22 cellular contexts compared by ENCODE assay signal in genomic region chr9:131161585-131161984, GRCh38. TPM values are rescaled to one million over a fixed set of nuclear protein-coding genes. Genes with fewer than 3 reads are reported as not detected.
DNase-seq lines count a peak whose midpoint lies in the region; ATAC-seq, FAIRE-seq and TF ChIP-seq lines count a peak whose summit lies in the region.
"Had no signal": no experiment of that assay in that cellular context is flagged by ENCODE, and none has a peak within 500 bp of the region (broad histone marks: within the 10 kb centered on the region; RNA-seq: fewer than 3 reads in every experiment).

No MANE protein-coding gene starts in this region.

- POLR2A ChIA-PET in HepG2 (lab: Yijun Ruan, JAX): no interaction called here

- H3K27me3 ChIP-seq in HepG2 (ENCODE audit: control insufficient read depth in 1 of 2, insufficient read depth in 2 of 2, low read length in 2 of 2) (no peaks in the 10 kb centered on the region), right lobe of liver (no peaks in the 10 kb centered on the region), endodermal cell (ENCODE audit: control insufficient read depth, insufficient read depth, low read length, poor library complexity, severe bottlenecking) (no peaks in the 10 kb centered on the region)
- H3K27me3 ChIP-seq: BE2C; BLaER1 treated with 17β-estradiol and CSF1 and Interleukin-3, amounts not matched to agents 10 nM and 100 nM had no signal

- peaks cover 61% of the 10 kb centered on the region for H3K36me3 Mint-ChIP-seq in endodermal cell (ENCODE audit: low read depth)

- DNase-seq in HepG2 (ENCODE audit: low spot score): no peak
- DNase-seq in right lobe of liver: no peak
- no peak for DNase-seq in endodermal cell
- DNase-seq in kidney tubule cell (ENCODE audit: low spot score): peak; percentile 9
- no peak for DNase-seq in activated CD8-positive, alpha-beta memory T cell treated with anti-CD3 and anti-CD28 coated beads, Interleukin-2, amount 50 U/mL, for 48 hours
- DNase-seq: 8988T; ACHN; AML-193; BE2C; CD4-positive, alpha-beta T cell; CD8-positive, alpha-beta memory T cell; DMS 273 treated with DMSO at 0.1 percent for 48 hours; DND-41; GOT3 had no signal

- TF ChIP-seq POLR2A in HepG2 (IDR thresholded peaks at IDR 0.05; ENCODE audit: insufficient read depth in 1 of 2, low read depth in 2 of 2, low read length in 2 of 2) (no peak), right lobe of liver (IDR thresholded peaks at IDR 0.05) (no peak)

- no peak for TF ChIP-seq EP300 in HepG2 (IDR thresholded peaks at IDR 0.05; ENCODE audit: low read depth in 2 of 2, low read length in 2 of 2)
- no peak for TF ChIP-seq EP300 in HepG2 (CRISPR knock-in tag; IDR thresholded peaks at IDR 0.05; ENCODE audit: borderline replicate concordance)

- H3K4me3 Mint-ChIP-seq in endodermal cell: no peak overlapping the region
- H3K4me3 Mint-ChIP-seq: CD14-positive monocyte; CD4-positive, alpha-beta T cell; CD8-positive, alpha-beta memory T cell had no signal

- peaks cover 15 to 81% of the 10 kb centered on the region in 2 experiments; a peak in 4 of 5 replicates for H3K36me3 ChIP-seq in HepG2 (replicated peaks in 1 of 2; ENCODE audit: control insufficient read depth in 1 of 2, insufficient read depth in 2 of 2, low read length in 2 of 2)
- peaks cover 5 to 64% (median 21%) of the 10 kb centered on the region in 4 donors for H3K36me3 ChIP-seq in right lobe of liver
- H3K36me3 ChIP-seq in endodermal cell (ENCODE audit: control insufficient read depth, insufficient read depth, low read length): peaks cover 66% of the 10 kb centered on the region

- BruUV-seq in HepG2 (replicated peaks; lab: Mats Ljungman, UMichigan): no TSS peak

- TF ChIP-seq CTCF in HepG2 (CRISPR knock-in tag; IDR thresholded peaks at IDR 0.05) (no peak), right lobe of liver (IDR thresholded peaks at IDR 0.05) (no peak), endodermal cell (conservative IDR thresholded peaks at IDR 0.05) (no peak)

- no peak for TF ChIP-seq RAD21 in HepG2 (CRISPR knock-in tag; IDR thresholded peaks at IDR 0.05)

- no peak overlapping the region for H3K4me2 ChIP-seq in HepG2 (ENCODE audit: low read depth, low read length)
- H3K4me2 ChIP-seq: A549; BLaER1 treated with 17β-estradiol and CSF1 and Interleukin-3, amounts not matched to agents 10 nM and 100 nM had no signal

- no peak for FAIRE-seq in HepG2 (lab: Jason Lieb, UNC)
- FAIRE-seq: A549, D721Med, GM12892, H54 had no signal

- CTCF ChIA-PET in HepG2 (lab: Yijun Ruan, JAX; ENCODE audit: low intra/inter-chr PET ratio, low total read pairs): no interaction called here

- ATAC-seq in HepG2: no peak
- no peak for ATAC-seq in right lobe of liver
- no peak for ATAC-seq in HG03159 (IDR thresholded peaks at IDR 0.05; ENCODE audit: unreplicated experiment)
- ATAC-seq: A549 had no signal

- H3K9ac ChIP-seq in HepG2 (ENCODE audit: insufficient read depth, low read depth, low read length) (no peak overlapping the region), endodermal cell (ENCODE audit: extremely low read depth, low read length, poor library complexity, severe bottlenecking) (no peak overlapping the region)
- H3K9ac ChIP-seq: BLaER1 treated with 17β-estradiol and CSF1 and Interleukin-3, amounts not matched to agents 10 nM and 100 nM had no signal

- in situ Hi-C loops in HepG2 (cut with HindIII; ENCODE audit: extremely low pct_ligation_motif_present, low pct_unique_long_range_greater_than_20kb): no loop called here

- H3K9me3 ChIP-seq in HepG2 (ENCODE audit: low read length) (no peaks in the 10 kb centered on the region), right lobe of liver (no peaks in the 10 kb centered on the region), endodermal cell (ENCODE audit: control insufficient read depth, low read length) (no peaks in the 10 kb centered on the region)
- H3K9me3 ChIP-seq: A549; BE2C; BLaER1 treated with 17β-estradiol and CSF1 and Interleukin-3, amounts not matched to agents 10 nM and 100 nM; HAP-1 had no signal

- H3K4me1 Mint-ChIP-seq in endodermal cell: peaks cover 18% of the 10 kb centered on the region
- H3K4me1 Mint-ChIP-seq: CD14-positive monocyte; CD8-positive, alpha-beta memory T cell had no signal

- H3K79me2 ChIP-seq in HepG2 (ENCODE audit: insufficient read depth, low read length): peaks cover 3% of the 10 kb centered on the region

- H3K4me3 ChIP-seq in HepG2 (replicated peaks in 1 of 3; ENCODE audit: insufficient read depth in 1 of 3, low read depth in 2 of 3, low read length in 3 of 3) (no peak overlapping the region), right lobe of liver (no peak overlapping the region), endodermal cell (ENCODE audit: low read length) (no peak overlapping the region)
- H3K4me3 ChIP-seq: A549; BLaER1 treated with 17β-estradiol and CSF1 and Interleukin-3, amounts not matched to agents 10 nM and 100 nM; HAP-1 had no signal

- H3K27ac Mint-ChIP-seq in endodermal cell: peak overlapping the region; percentile 83
- H3K27ac Mint-ChIP-seq: CD4-positive, alpha-beta T cell had no signal

- 95% methylated on average over 6 of the region's 6 CpGs for WGBS in HepG2 (ENCODE audit: low lambda C conversion rate)
- 98% methylated on average over 6 of the region's 6 CpGs for WGBS in right lobe of liver (ENCODE audit: insufficient coverage, low coverage, low lambda C conversion rate, missing lambda C conversion rate)
- WGBS in endodermal cell (ENCODE audit: insufficient coverage in 1 of 2, insufficient read length in 1 of 2), 2 experiments: 92 to 97% methylated on average over 4 to 6 of the region's 6 CpGs

- H3K27ac ChIP-seq in HepG2 (ENCODE audit: extremely low read length, insufficient read depth, low read length): no peak overlapping the region
- no peak overlapping the region for H3K27ac ChIP-seq in right lobe of liver
- H3K27ac ChIP-seq in endodermal cell (ENCODE audit: low read depth, low read length): no peak overlapping the region
- H3K27ac ChIP-seq: A549; BLaER1 treated with 17β-estradiol and CSF1 and Interleukin-3, amounts not matched to agents 10 nM and 100 nM had no signal

- intact Hi-C loops in HepG2 (cut with micrococcal nuclease; ENCODE audit: unreplicated experiment): no loop called here
- intact Hi-C loops in right lobe of liver (cut with DNase I): no loop called here

- H3K27me3 Mint-ChIP-seq in endodermal cell (ENCODE audit: insufficient read depth): no peaks in the 10 kb centered on the region
- H3K27me3 Mint-ChIP-seq: CD4-positive, alpha-beta T cell; CD8-positive, alpha-beta memory T cell had no signal

- no peaks in the 10 kb centered on the region for H4K20me1 ChIP-seq in HepG2 (ENCODE audit: insufficient read depth, low read length)

- no peaks in the 10 kb centered on the region for H3K9me3 Mint-ChIP-seq in endodermal cell
- H3K9me3 Mint-ChIP-seq: CD14-positive monocyte; CD4-positive, alpha-beta T cell; CD8-positive, alpha-beta memory T cell had no signal

- no peak overlapping the region for H2AFZ ChIP-seq in HepG2 (ENCODE audit: low read length)

- H3K4me1 ChIP-seq in HepG2 (ENCODE audit: insufficient read depth, low read length): no peaks in the 10 kb centered on the region
- H3K4me1 ChIP-seq in right lobe of liver: no peaks in the 10 kb centered on the region
- no peaks in the 10 kb centered on the region for H3K4me1 ChIP-seq in endodermal cell (ENCODE audit: control insufficient read depth, insufficient read depth, low read length)
- H3K4me1 ChIP-seq: A549; BE2C; BLaER1 treated with 17β-estradiol and CSF1 and Interleukin-3, amounts not matched to agents 10 nM and 100 nM; HAP-1 had no signal

TF ChIP-seq in HepG2, 621 proteins besides CTCF, POLR2A, EP300 and RAD21:
- TF ChIP-seq NR2F1 (CRISPR knock-in tag; IDR thresholded peaks at IDR 0.05): no peak
- TF ChIP-seq ZNF552 (CRISPR knock-in tag; IDR thresholded peaks at IDR 0.05; ENCODE audit: borderline replicate concordance): no peak
- TF ChIP-seq MAFK (conservative IDR thresholded peaks at IDR 0.05 in 1 of 2, IDR thresholded peaks at IDR 0.05 in 1 of 2; ENCODE audit: low read length in 2 of 2): 0 out of 4 replicates have a peak, but pooled peaks of 1 of the 2 experiments have one; percentile 1
- peak; percentile 38; the same call in 1 of the 2 replicates for TF ChIP-seq ATF7 (IDR thresholded peaks at IDR 0.05)
- TF ChIP-seq ATF7 (CRISPR knock-in tag; IDR thresholded peaks at IDR 0.05): no peak
- TF ChIP-seq BORCS8-MEF2B (CRISPR knock-in tag; IDR thresholded peaks at IDR 0.05): no peak

RNA-seq across cellular contexts. Expression of gene NUP214, which starts 36.2 kb away (rescaled TPM):
- total RNA-seq in HepG2 (2016; rRNA removed; fragmentation: Illumina TruSeq; extraction: Trizol) (16.0 and 30.5 TPM in 2 replicates), right lobe of liver (10 to 100 TPM; 22.5 to 31.1 (median 27.5) TPM), endodermal cell (10 to 100 TPM; 56.7 to 59.9 TPM)
- 12.8 and 14.4 TPM in 2 replicates for total RNA-seq in HepG2 (2016; cell fraction: cytosol; rRNA removed; fragmentation: Illumina TruSeq; extraction: Trizol; ENCODE audit: low read depth)
- 14.2 and 21.5 TPM in 2 replicates for total RNA-seq in HepG2 (2016; cell fraction: insoluble cytoplasmic fraction; rRNA removed; fragmentation: Illumina TruSeq; extraction: Trizol)
- total RNA-seq in HepG2 (2016; cell fraction: membrane; rRNA removed; fragmentation: Illumina TruSeq; extraction: Trizol): 16.6 and 17.1 TPM in 2 replicates
- 42.9 and 48.9 TPM in 2 replicates for total RNA-seq in HepG2 (2016; cell fraction: nucleus; rRNA removed; fragmentation: Illumina TruSeq; extraction: Trizol)
- 8.4 and 9.4 TPM in 2 replicates for polyA plus RNA-seq in HepG2 (2011; rRNA removed)
- polyA plus RNA-seq in HepG2 (2011; cell fraction: cytosol; rRNA removed): 5.4 and 5.8 TPM in 2 replicates
- polyA plus RNA-seq in HepG2 (2011; cell fraction: nucleus; rRNA removed): 22.0 and 28.1 TPM in 2 replicates
- polyA plus RNA-seq in HepG2 (2012): 12.2 and 18.8 TPM in 2 replicates
- 6.8 and 7.2 TPM in 2 replicates for polyA plus RNA-seq in HepG2 (2016; cell fraction: cytosol; fragmentation: Illumina TruSeq; extraction: Trizol; ENCODE audit: low read depth)
- polyA plus RNA-seq in HepG2 (2016; cell fraction: insoluble cytoplasmic fraction; fragmentation: Illumina TruSeq; extraction: Trizol; ENCODE audit: low read depth): 27.0 TPM in 2 replicates
- polyA plus RNA-seq in HepG2 (2016; cell fraction: membrane; fragmentation: Illumina TruSeq; extraction: Trizol; ENCODE audit: low read depth): 6.4 and 9.3 TPM in 2 replicates
- polyA plus RNA-seq in HepG2 (2016; cell fraction: nucleus; fragmentation: Illumina TruSeq; extraction: Trizol; ENCODE audit: insufficient read depth, low read depth): 38.4 and 46.4 TPM in 2 replicates
- polyA minus RNA-seq in HepG2 (2011; rRNA and poly(A)+ RNA removed; ENCODE audit: low replicate concordance): 35.2 and 116 TPM in 2 replicates
- polyA minus RNA-seq in HepG2 (2011; cell fraction: cytosol; rRNA and poly(A)+ RNA removed): 12.6 and 17.9 TPM in 2 replicates
- 52.3 and 53.4 TPM in 2 replicates for polyA minus RNA-seq in HepG2 (2011; cell fraction: nucleus; rRNA and poly(A)+ RNA removed)
- polyA plus RNA-seq in endodermal cell (2013, experiment 1 of 2): 27.4 TPM
- 25.6 TPM for polyA plus RNA-seq in endodermal cell (2013, experiment 2 of 2)
